23 cellular contexts compared by ENCODE assay signal in the genomic region with DNA sequence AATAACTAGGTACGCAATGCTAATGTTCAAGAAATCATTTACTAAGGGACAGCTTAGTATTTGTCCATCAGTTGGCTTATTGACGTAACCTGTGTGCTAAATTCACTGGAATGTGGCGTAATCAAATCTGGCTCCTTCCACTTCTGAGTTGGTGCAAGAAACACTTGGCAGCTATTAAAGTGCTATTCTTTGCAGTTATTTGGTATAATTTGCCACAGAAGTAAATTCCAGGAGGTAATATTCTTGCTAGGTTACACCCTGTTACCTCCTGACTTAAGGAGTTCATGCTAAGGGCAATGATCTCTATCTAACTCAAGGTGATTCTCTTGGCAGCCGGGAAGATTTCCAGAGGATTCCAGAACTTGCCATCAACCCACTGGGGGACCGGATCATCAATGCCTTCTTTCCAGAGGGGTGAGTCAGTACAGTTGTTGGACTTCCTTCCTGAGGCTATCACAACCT. TPM values are rescaled to one million over a fixed set of nuclear protein-coding genes. Genes with fewer than 3 reads are reported as not detected.
DNase-seq lines count a peak whose midpoint lies in the region; ATAC-seq and TF ChIP-seq lines count a peak whose summit lies in the region.
"Had no signal": no experiment of that assay in that cellular context is flagged by ENCODE, and none has a peak within 500 bp of the region (broad histone marks: within the 10 kb centered on the region; RNA-seq: fewer than 3 reads in every experiment).

No MANE protein-coding gene starts in this region.

- no TSS peak for BruUV-seq in Calu3 (replicated peaks; lab: Mats Ljungman, UMichigan)

- H2BK12ac ChIP-seq in trophoblast cell (ENCODE audit: low read length): no peak overlapping the region

- H3K9me3 ChIP-seq in body of pancreas (no peaks in the 10 kb centered on the region), trophoblast cell (ENCODE audit: insufficient read depth, low read depth, low read length) (no peaks in the 10 kb centered on the region)
- H3K9me3 ChIP-seq: Caco-2 had no signal

- no peak overlapping the region for H3K4me2 ChIP-seq in trophoblast cell (ENCODE audit: low read length)
- H3K4me2 ChIP-seq: neural progenitor cell had no signal

- no peak overlapping the region for H3K4ac ChIP-seq in trophoblast cell (ENCODE audit: low read depth, low read length)

- no peak overlapping the region for H2AK5ac ChIP-seq in trophoblast cell (ENCODE audit: low read length)

- CTCF ChIA-PET in Calu3 (lab: Charles Lee): no interaction called here

- peaks cover 0 to 5% of the 10 kb centered on the region in 2 donors for H3K36me3 ChIP-seq in body of pancreas (replicated peaks in 1 of 2; ENCODE audit: insufficient read depth in 1 of 2, low read depth in 2 of 2)
- H3K36me3 ChIP-seq in trophoblast cell (ENCODE audit: control insufficient read depth in 1 of 2, insufficient read depth in 2 of 2, low read length in 2 of 2): peaks cover 11 to 12% of the 10 kb centered on the region in 2 experiments
- H3K36me3 ChIP-seq: neural progenitor cell had no signal

- H4K91ac ChIP-seq in trophoblast cell (ENCODE audit: low read depth, low read length): no peak overlapping the region

- TF ChIP-seq POLR2A in body of pancreas (IDR thresholded peaks at IDR 0.05): no peak

- H3K4me1 Mint-ChIP-seq in Calu3 (ENCODE audit: low read depth, unreplicated experiment) (peaks cover 18% of the 10 kb centered on the region), HFFc6 (ENCODE audit: low read depth) (peaks cover 14% of the 10 kb centered on the region)
- H3K4me1 Mint-ChIP-seq: neural progenitor cell; stimulated activated effector memory CD8-positive, alpha-beta T cell treated with anti-CD3 and anti-CD28 coated beads, Interleukin-12 subunit alpha, Interleukin-12 subunit beta, amount 100 ng/mL, for 72 hours had no signal

- peak overlapping the region; percentile 30 for H3K27ac Mint-ChIP-seq in Calu3 (ENCODE audit: unreplicated experiment)
- no peak overlapping the region for H3K27ac Mint-ChIP-seq in HFFc6
- H3K27ac Mint-ChIP-seq: neural progenitor cell; stimulated activated effector memory CD8-positive, alpha-beta T cell treated with anti-CD3 and anti-CD28 coated beads, Interleukin-12 subunit alpha, Interleukin-12 subunit beta, amount 100 ng/mL, for 72 hours; T-helper 1 cell treated with Interleukin-12 subunit alpha and Interleukin-12 subunit beta and Interleukin-4 antibody, amounts not matched to agents 30 μg/mL and 1 μg/mL, for 36 hours had no signal

- peak overlapping the region; percentile 47 to 76 (median 63) for H3K27ac ChIP-seq in body of pancreas
- no peak overlapping the region for H3K27ac ChIP-seq in trophoblast cell (ENCODE audit: low read depth, low read length)
- H3K27ac ChIP-seq: coronary artery, neural progenitor cell had no signal

- no peak overlapping the region for H4K8ac ChIP-seq in trophoblast cell (ENCODE audit: low read depth, low read length)

- H3K4me3 Mint-ChIP-seq in Calu3 (ENCODE audit: low read depth, unreplicated experiment): no peak overlapping the region
- H3K4me3 Mint-ChIP-seq in HFFc6: no peak overlapping the region
- H3K4me3 Mint-ChIP-seq: neural progenitor cell; stimulated activated effector memory CD8-positive, alpha-beta T cell treated with anti-CD3 and anti-CD28 coated beads, Interleukin-12 subunit alpha, Interleukin-12 subunit beta, amount 100 ng/mL, for 72 hours; T-helper 1 cell treated with Interleukin-12 subunit alpha and Interleukin-12 subunit beta and Interleukin-4 antibody, amounts not matched to agents 30 μg/mL and 1 μg/mL, for 36 hours had no signal

- H3K27me3 ChIP-seq in body of pancreas (no peaks in the 10 kb centered on the region), trophoblast cell (ENCODE audit: insufficient read depth, low read length) (no peaks in the 10 kb centered on the region)
- H3K27me3 ChIP-seq: neural progenitor cell had no signal

- H3K9ac ChIP-seq in trophoblast cell (ENCODE audit: low read length): peak overlapping the region; percentile 49
- H3K9ac ChIP-seq: neural progenitor cell had no signal

- H4K12ac ChIP-seq in trophoblast cell (ENCODE audit: low read depth, low read length): no peak overlapping the region

- no peak overlapping the region for H3K23ac ChIP-seq in trophoblast cell (ENCODE audit: low read length)

- no peaks in the 10 kb centered on the region for H3K27me3 Mint-ChIP-seq in Calu3 (ENCODE audit: unreplicated experiment)
- no peaks in the 10 kb centered on the region for H3K27me3 Mint-ChIP-seq in HFFc6 (ENCODE audit: insufficient read depth)

- H3K9me3 Mint-ChIP-seq in Calu3 (ENCODE audit: low read depth, unreplicated experiment): no peaks in the 10 kb centered on the region
- no peaks in the 10 kb centered on the region for H3K9me3 Mint-ChIP-seq in HFFc6
- H3K9me3 Mint-ChIP-seq: neural progenitor cell; stimulated activated effector memory CD8-positive, alpha-beta T cell treated with anti-CD3 and anti-CD28 coated beads, Interleukin-12 subunit alpha, Interleukin-12 subunit beta, amount 100 ng/mL, for 72 hours; T-helper 1 cell treated with Interleukin-12 subunit alpha and Interleukin-12 subunit beta and Interleukin-4 antibody, amounts not matched to agents 30 μg/mL and 1 μg/mL, for 36 hours had no signal

- H3K79me2 ChIP-seq in trophoblast cell (ENCODE audit: control insufficient read depth, insufficient read depth, low read length, poor library complexity): no peaks in the 10 kb centered on the region

- WGBS in body of pancreas, 2 donors: 31 to 34% methylated on average over 5 of the region's 5 CpGs
- no CpG with 5 or more reads among the region's 5 CpGs for WGBS in trophoblast cell (ENCODE audit: extremely low coverage, insufficient coverage, insufficient read length)

- H3K18ac ChIP-seq in trophoblast cell (ENCODE audit: low read length): no peak overlapping the region

- H2BK5ac ChIP-seq in trophoblast cell (ENCODE audit: low read depth, low read length, poor library complexity): no peak overlapping the region

- H2AFZ ChIP-seq in trophoblast cell (ENCODE audit: insufficient read depth, low read length, poor library complexity): no peak overlapping the region
- H2AFZ ChIP-seq: neural progenitor cell had no signal

- H2BK120ac ChIP-seq in trophoblast cell (ENCODE audit: insufficient read depth, low read length, poor library complexity): no peak overlapping the region

- DNase-seq in Calu3 (peak; percentile 20), body of pancreas (peak in 2 of 4 donors; percentile 35 to 63), iris pigment epithelial cell (ENCODE audit: low read depth) (peak; percentile 63), trophoblast cell (no peak), HFFc6 (no peak), islet precursor cell (no peak), NCI-H2107 treated with DMSO at 0.1 percent for 48 hours (lab: John Stamatoyannopoulos, UW; ENCODE audit: unreplicated experiment) (no peak)
- DNase-seq: activated CD4-positive, CD25-positive, alpha-beta regulatory T cell; activated effector memory CD4-positive, alpha-beta T cell treated with Interleukin-2 at 50 U/mL for 16 hours; amygdala; GDM1; mesenchymal stem cell; MM.1S; NCI-H2107 had no signal

- peak; percentile 81 for ATAC-seq in body of pancreas
- ATAC-seq in HG03378 (IDR thresholded peaks at IDR 0.05; ENCODE audit: unreplicated experiment): no peak
- ATAC-seq: esophagus mucosa; stimulated activated effector memory CD8-positive, alpha-beta T cell treated with anti-CD3 and anti-CD28 coated beads, Interleukin-12 subunit alpha, Interleukin-12 subunit beta, amount 100 ng/mL, for 72 hours had no signal

- H3K4me1 ChIP-seq in body of pancreas (peaks cover 45% of the 10 kb centered on the region), trophoblast cell (ENCODE audit: control insufficient read depth in 1 of 2, insufficient read depth in 2 of 2, low read length in 2 of 2) (peaks cover 0 to 2% of the 10 kb centered on the region in 2 experiments)
- H3K4me1 ChIP-seq: neural progenitor cell had no signal

- H3K36me3 Mint-ChIP-seq in Calu3 (ENCODE audit: insufficient read depth, unreplicated experiment) (no peaks in the 10 kb centered on the region), HFFc6 (ENCODE audit: low read depth) (peaks cover 14% of the 10 kb centered on the region)

- no peak overlapping the region for H3K14ac ChIP-seq in trophoblast cell (ENCODE audit: low read length)

- no peak overlapping the region for H3K4me3 ChIP-seq in body of pancreas
- no peak overlapping the region for H3K4me3 ChIP-seq in trophoblast cell (ENCODE audit: low read depth, low read length)
- H3K4me3 ChIP-seq: coronary artery, neural progenitor cell had no signal

- intact Hi-C loops in Calu3 (cut with micrococcal nuclease; ENCODE audit: unreplicated experiment) (loop anchor here (10.0 kb wide), 1 partner anchor 78 kb away; a partner anchor contains a TSS), body of pancreas (cut with DNase I) (no loop called here)

- TF ChIP-seq CTCF in Calu3 (IDR thresholded peaks at IDR 0.05; ENCODE audit: unreplicated experiment) (no peak), body of pancreas (IDR thresholded peaks at IDR 0.05) (no peak), HFFc6 (IDR thresholded peaks at IDR 0.05) (no peak)

- H3K79me1 ChIP-seq in trophoblast cell (ENCODE audit: low read length): no peaks in the 10 kb centered on the region

RNA-seq across cellular contexts. Expression of a gene that starts 25.5 kb away (rescaled TPM):
- 67.1 and 67.7 TPM in 2 replicates for total RNA-seq in Calu3 (2022)
- total RNA-seq in body of pancreas: 10 to 100 TPM; 61.0 to 87.9 TPM
- polyA plus RNA-seq in trophoblast cell (2013): 128 and 131 TPM in 2 replicates
- 100 to 1,000 TPM; 104 to 131 (median 117) TPM for total RNA-seq in HFFc6 (2021; fragmentation: NEBNext Ultra II Directional; extraction: Animal tissue kit (Norgen Biotek cat#: 25700))

RNA-seq across cellular contexts. Expression of a gene that starts 26.1 kb away (rescaled TPM):
- total RNA-seq in Calu3 (2022) (not detected in 2 replicates), body of pancreas (not detected)
- polyA plus RNA-seq in trophoblast cell (2013): 0.01 and 0.03 TPM in 2 replicates
- not detected for total RNA-seq in HFFc6 (2021; fragmentation: NEBNext Ultra II Directional; extraction: Animal tissue kit (Norgen Biotek cat#: 25700))
- total RNA-seq: Caco-2, esophagus mucosa, skeletal muscle tissue, ureter had no signal

Comparison
In these comparisons a context has a peak if more than half of its experiments do, and no peak if none do; other contexts are left out.
1. DNase-seq: peak in Calu3 (single experiment) and iris pigment epithelial cell (single experiment); none in trophoblast cell (0 of 2), HFFc6 (single experiment), islet precursor cell (single experiment) and NCI-H2107 treated with DMSO at 0.1 percent for 48 hours (single experiment).